ENCODE assay signal across 9 cellular contexts in genomic region chr15:57440799-57441198, GRCh38.
DNase-seq lines count a peak whose midpoint lies in the region; ATAC-seq and TF ChIP-seq lines count a peak whose summit lies in the region.
"Had no signal": no experiment of that assay in that cellular context is flagged by ENCODE, and none has a peak within 500 bp of the region (broad histone marks: within the 10 kb centered on the region; RNA-seq: fewer than 3 reads in every experiment).

No MANE protein-coding gene starts in this region.

- no peaks in the 10 kb centered on the region for H3K27me3 ChIP-seq in lower lobe of right lung (ENCODE audit: low read depth)
- H3K27me3 ChIP-seq: neutrophil had no signal

- no peak overlapping the region for H3K27ac ChIP-seq in lower lobe of right lung
- H3K27ac ChIP-seq: neutrophil had no signal

- intact Hi-C loops in lower lobe of right lung (cut with DNase I), result no loop called here

- TF ChIP-seq CTCF in choroid plexus epithelial cell (conservative IDR thresholded peaks at IDR 0.05; ENCODE audit: low read depth, low read length) (no peak), lower lobe of right lung (IDR thresholded peaks at IDR 0.05) (no peak)

- H3K9me3 ChIP-seq in lower lobe of right lung, result no peaks in the 10 kb centered on the region
- H3K9me3 ChIP-seq: neutrophil had no signal

- H3K4me3 ChIP-seq in choroid plexus epithelial cell (ENCODE audit: low read depth, low read length), result no peak overlapping the region
- no peak overlapping the region for H3K4me3 ChIP-seq in lower lobe of right lung

- peaks cover 8% of the 10 kb centered on the region for H3K4me1 ChIP-seq in lower lobe of right lung

- ATAC-seq in lower lobe of right lung, result peak; percentile 54 to 87
- ATAC-seq in GM19467 (IDR thresholded peaks at IDR 0.05; ENCODE audit: unreplicated experiment), result no peak
- no peak for ATAC-seq in HG02798 (IDR thresholded peaks at IDR 0.05; ENCODE audit: poor library complexity, unreplicated experiment)
- no peak for ATAC-seq in GM18520 (IDR thresholded peaks at IDR 0.05; ENCODE audit: unreplicated experiment)

- peaks cover 20% of the 10 kb centered on the region for H3K36me3 ChIP-seq in lower lobe of right lung
- H3K36me3 ChIP-seq: neutrophil had no signal

- DNase-seq in A172 (ENCODE audit: low spot score), result peak; percentile 80
- peak; percentile 88 for DNase-seq in M059J (ENCODE audit: low read depth)
- DNase-seq in choroid plexus epithelial cell (ENCODE audit: low read depth), result peak; percentile 91
- DNase-seq in lower lobe of right lung, result no peak
- DNase-seq in NCI-H446 treated with DMSO at 0.1 percent for 48 hours (lab: John Stamatoyannopoulos, UW), result no peak

Comparison
In these comparisons a context has a peak if more than half of its experiments do, and no peak if none do; other contexts are left out.
1. DNase-seq: peak in A172 (single experiment), M059J (single experiment) and choroid plexus epithelial cell (single experiment); none in lower lobe of right lung (single experiment) and NCI-H446 treated with DMSO at 0.1 percent for 48 hours (single experiment).
2. ATAC-seq: peak in lower lobe of right lung (2 of 2); none in GM19467 (single experiment), HG02798 (single experiment) and GM18520 (single experiment).